Comparison of ENCODE assay signal across 8 cellular contexts in genomic region chr2:20576598-20577115, GRCh38.
DNase-seq lines count a peak whose midpoint lies in the region; ATAC-seq and TF ChIP-seq lines count a peak whose summit lies in the region.

No MANE protein-coding gene starts in this region.

- ATAC-seq in CD4-positive, alpha-beta T cell (ENCODE audit: poor library complexity) = peak; percentile 84
- ATAC-seq in GM19438 (IDR thresholded peaks at IDR 0.05; ENCODE audit: low read depth, unreplicated experiment) = peak; percentile 60
- ATAC-seq in HG03442 (IDR thresholded peaks at IDR 0.05; ENCODE audit: unreplicated experiment) = peak; percentile 66

- peaks cover 11% of the 10 kb centered on the region for H3K4me1 Mint-ChIP-seq in CD4-positive, alpha-beta T cell (ENCODE audit: low read depth)
- peaks cover 2% of the 10 kb centered on the region for H3K4me1 Mint-ChIP-seq in endodermal cell

- TF ChIP-seq CTCF in CD4-positive, alpha-beta T cell (IDR thresholded peaks at IDR 0.05) = no peak
- no peak for TF ChIP-seq CTCF in dorsolateral prefrontal cortex (IDR thresholded peaks at IDR 0.05 in 54 of 56, conservative IDR thresholded peaks at IDR 0.05 in 2 of 56; ENCODE audit: low read depth in 1 of 56, partially characterized antibody in 56 of 56)
- no peak for TF ChIP-seq CTCF in endodermal cell (conservative IDR thresholded peaks at IDR 0.05)

- no peak overlapping the region for H3K9ac ChIP-seq in endodermal cell (ENCODE audit: extremely low read depth, low read length, poor library complexity, severe bottlenecking)

- H3K27me3 Mint-ChIP-seq in CD4-positive, alpha-beta T cell = no peaks in the 10 kb centered on the region
- H3K27me3 Mint-ChIP-seq in endodermal cell (ENCODE audit: insufficient read depth) = no peaks in the 10 kb centered on the region

- no peaks in the 10 kb centered on the region for H3K4me1 ChIP-seq in endodermal cell (ENCODE audit: control insufficient read depth, insufficient read depth, low read length)

- POLR2A ChIA-PET in CD4-positive, alpha-beta T cell (lab: Charles Lee) = interaction anchor here (2.6 kb wide), 1 partner anchor 74 kb away, joined by 6 read pairs; the partner anchor contains the start of gene HS1BP3

- CTCF ChIA-PET in CD4-positive, alpha-beta T cell (lab: Charles Lee) = no interaction called here

- H3K4me3 ChIP-seq in dorsolateral prefrontal cortex = no peak overlapping the region
- no peak overlapping the region for H3K4me3 ChIP-seq in endodermal cell (ENCODE audit: low read length)

- H3K9me3 ChIP-seq in CD4-positive, alpha-beta T cell (ENCODE audit: control insufficient read depth, low read length) = peaks cover under 1% of the 10 kb centered on the region
- peaks cover 4% of the 10 kb centered on the region for H3K9me3 ChIP-seq in endodermal cell (ENCODE audit: control insufficient read depth, low read length)

- intact Hi-C loops in CD4-positive, alpha-beta T cell (cut with DNase I, micrococcal nuclease) = no loop called here
- intact Hi-C loops in dorsolateral prefrontal cortex (cut with DNase I) = loop anchor here (2.0 to 5.0 kb wide), 2 partner anchors 52 to 59 kb away; no protein-coding TSS in a partner anchor

- H3K27me3 ChIP-seq in CD4-positive, alpha-beta T cell (ENCODE audit: control insufficient read depth, insufficient read depth, low read length) = no peaks in the 10 kb centered on the region
- H3K27me3 ChIP-seq in dorsolateral prefrontal cortex = no peaks in the 10 kb centered on the region
- H3K27me3 ChIP-seq in endodermal cell (ENCODE audit: control insufficient read depth, insufficient read depth, low read length, poor library complexity, severe bottlenecking) = no peaks in the 10 kb centered on the region

- peak in 5 of 10 experiments; percentile 5 to 18 (median 7) for DNase-seq in CD4-positive, alpha-beta T cell
- peak; percentile 67 for DNase-seq in activated effector memory CD4-positive, alpha-beta T cell treated with anti-CD3 and anti-CD28 coated beads, Interleukin-2, amount 50 U/mL, for 16 hours
- peak; percentile 6 for DNase-seq in stimulated activated naive CD4-positive, alpha-beta T cell treated with Interleukin-2 at 50 U/mL for 16 hours (lab: John Stamatoyannopoulos, UW)
- DNase-seq in dorsolateral prefrontal cortex (no peak), NCI-H187 treated with DMSO at 0.1 percent for 48 hours (lab: John Stamatoyannopoulos, UW) (no peak), endodermal cell (no peak)

- H3K9me3 Mint-ChIP-seq in CD4-positive, alpha-beta T cell = no peaks in the 10 kb centered on the region
- peaks cover 6% of the 10 kb centered on the region for H3K9me3 Mint-ChIP-seq in endodermal cell

- peaks cover 5% of the 10 kb centered on the region for H3K36me3 Mint-ChIP-seq in CD4-positive, alpha-beta T cell (ENCODE audit: low read depth)
- H3K36me3 Mint-ChIP-seq in endodermal cell (ENCODE audit: low read depth) = no peaks in the 10 kb centered on the region

- no peak overlapping the region for H3K27ac ChIP-seq in CD4-positive, alpha-beta T cell (ENCODE audit: low read depth, low read length)
- H3K27ac ChIP-seq in dorsolateral prefrontal cortex (peak overlapping the region in 2 of 59 donors; percentile 27 to 85), endodermal cell (ENCODE audit: low read depth, low read length) (no peak overlapping the region)

- no peaks in the 10 kb centered on the region for H3K36me3 ChIP-seq in endodermal cell (ENCODE audit: control insufficient read depth, insufficient read depth, low read length)

- peak overlapping the region; percentile 84 for H3K27ac Mint-ChIP-seq in CD4-positive, alpha-beta T cell
- H3K27ac Mint-ChIP-seq in endodermal cell = no peak overlapping the region

- WGBS in endodermal cell (ENCODE audit: insufficient coverage in 1 of 2, insufficient read length in 1 of 2), 2 experiments = 92 to 94% methylated on average over 3 to 5 of the region's 5 CpGs

- H3K4me3 Mint-ChIP-seq in CD4-positive, alpha-beta T cell = peak overlapping the region; percentile 78
- H3K4me3 Mint-ChIP-seq in endodermal cell = no peak overlapping the region

Comparison
In these comparisons a context has a peak if more than half of its experiments do, and no peak if none do; other contexts are left out.
1. DNase-seq: peak in activated effector memory CD4-positive, alpha-beta T cell treated with anti-CD3 and anti-CD28 coated beads, Interleukin-2, amount 50 U/mL, for 16 hours (single experiment) and stimulated activated naive CD4-positive, alpha-beta T cell treated with Interleukin-2 at 50 U/mL for 16 hours (single experiment); none in dorsolateral prefrontal cortex (0 of 10), NCI-H187 treated with DMSO at 0.1 percent for 48 hours (single experiment) and endodermal cell (single experiment).
2. intact Hi-C loops: an anchor here in dorsolateral prefrontal cortex (2.0 to 5.0 kb wide); none called in CD4-positive, alpha-beta T cell.
3. Peak in every context shown above with its lines, with median percentiles within 50 percentile points of each other: ATAC-seq.